8 cellular contexts compared by ENCODE assay signal in genomic region chr11:128299132-128299726, GRCh38.
DNase-seq lines count a peak whose midpoint lies in the region; ATAC-seq and TF ChIP-seq lines count a peak whose summit lies in the region.

No MANE protein-coding gene starts in this region.

- H3K27ac Mint-ChIP-seq in activated T-helper 1 cell treated with anti-CD3 and anti-CD28 coated beads, Interleukin-12 subunit alpha, Interleukin-12 subunit beta, Interleukin-2, Interleukin-4 antibody, amounts not matched to agents 30 ng/mL and 10 ng/mL and 1 ng/mL, durations not matched to agents 14 hours and 24 hours and 36 hours: peak overlapping the region; percentile 92

- H3K9me3 ChIP-seq in mucosa of rectum (ENCODE audit: control insufficient read depth in 2 of 2, low read length in 2 of 2): no peaks in the 10 kb centered on the region

- peaks cover 11% of the 10 kb centered on the region for H3K9me3 Mint-ChIP-seq in activated T-helper 1 cell treated with anti-CD3 and anti-CD28 coated beads, Interleukin-12 subunit alpha, Interleukin-12 subunit beta, Interleukin-2, Interleukin-4 antibody, amounts not matched to agents 30 ng/mL and 10 ng/mL and 1 ng/mL, durations not matched to agents 14 hours and 24 hours and 36 hours

- H3K4me3 ChIP-seq in BJ (ENCODE audit: low read depth, low read length): no peak overlapping the region
- H3K4me3 ChIP-seq in mucosa of rectum (ENCODE audit: low read length in 2 of 2): no peak overlapping the region

- no peaks in the 10 kb centered on the region for H3K27me3 ChIP-seq in BJ (ENCODE audit: control insufficient read depth, insufficient read depth, low read length)
- H3K27me3 ChIP-seq in mucosa of rectum (ENCODE audit: control insufficient read depth in 2 of 2, insufficient read depth in 2 of 2, low read length in 2 of 2): no peaks in the 10 kb centered on the region

- H3K36me3 Mint-ChIP-seq in activated T-helper 1 cell treated with anti-CD3 and anti-CD28 coated beads, Interleukin-12 subunit alpha, Interleukin-12 subunit beta, Interleukin-2, Interleukin-4 antibody, amounts not matched to agents 30 ng/mL and 10 ng/mL and 1 ng/mL, durations not matched to agents 14 hours and 24 hours and 36 hours (ENCODE audit: low read depth): peaks cover 19% of the 10 kb centered on the region

- H3K4me3 Mint-ChIP-seq in activated T-helper 1 cell treated with anti-CD3 and anti-CD28 coated beads, Interleukin-12 subunit alpha, Interleukin-12 subunit beta, Interleukin-2, Interleukin-4 antibody, amounts not matched to agents 30 ng/mL and 10 ng/mL and 1 ng/mL, durations not matched to agents 14 hours and 24 hours and 36 hours: peak overlapping the region; percentile 66

- TF ChIP-seq CTCF in BJ (IDR thresholded peaks at IDR 0.05; ENCODE audit: insufficient read depth, low read depth, low read length): no peak

- H3K4me1 Mint-ChIP-seq in activated T-helper 1 cell treated with anti-CD3 and anti-CD28 coated beads, Interleukin-12 subunit alpha, Interleukin-12 subunit beta, Interleukin-2, Interleukin-4 antibody, amounts not matched to agents 30 ng/mL and 10 ng/mL and 1 ng/mL, durations not matched to agents 14 hours and 24 hours and 36 hours (ENCODE audit: low read depth): peaks cover 92% of the 10 kb centered on the region

- H3K27ac ChIP-seq in mucosa of rectum (ENCODE audit: low read depth in 2 of 2, low read length in 2 of 2): peak overlapping the region; percentile 19 to 32

- H3K36me3 ChIP-seq in BJ (ENCODE audit: control insufficient read depth, insufficient read depth, low read length) (no peaks in the 10 kb centered on the region), mucosa of rectum (ENCODE audit: control insufficient read depth in 2 of 2, insufficient read depth in 2 of 2, low read length in 2 of 2) (no peaks in the 10 kb centered on the region)

- peak; percentile 90 for DNase-seq in BJ (ENCODE audit: low read depth)
- no peak for DNase-seq in activated T-helper 1 cell treated with anti-CD3 and anti-CD28 coated beads, Interleukin-12 subunit alpha, Interleukin-12 subunit beta, Interleukin-2, Interleukin-4 antibody, amounts not matched to agents 30 ng/mL and 10 ng/mL and 1 ng/mL, durations not matched to agents 14 hours and 24 hours and 36 hours (ENCODE audit: low spot score)
- DNase-seq in SIG-M5 (lab: John Stamatoyannopoulos, UW): no peak
- DNase-seq in KBM-7: no peak
- no peak for DNase-seq in COLO668 (lab: John Stamatoyannopoulos, UW; ENCODE audit: unreplicated experiment)

- ATAC-seq in GM21619 (IDR thresholded peaks at IDR 0.05; ENCODE audit: unreplicated experiment) (peak; percentile 28), GM18867 (IDR thresholded peaks at IDR 0.05; ENCODE audit: unreplicated experiment) (no peak)

- H3K4me1 ChIP-seq in mucosa of rectum (ENCODE audit: control insufficient read depth in 2 of 2, insufficient read depth in 2 of 2, low read length in 2 of 2): peaks cover 8 to 19% of the 10 kb centered on the region in 2 donors

- in situ Hi-C loops in KBM-7 (cut with MboI; ENCODE audit: low pct_unique_long_range_greater_than_20kb, low sequenced_read_pairs): loop anchor here (25.0 kb wide), 1 partner anchor 538 kb away; no protein-coding TSS in a partner anchor

- intact Hi-C loops in activated T-helper 1 cell treated with anti-CD3 and anti-CD28 coated beads, Interleukin-12 subunit alpha, Interleukin-12 subunit beta, Interleukin-2, Interleukin-4 antibody, amounts not matched to agents 30 ng/mL and 10 ng/mL and 1 ng/mL, durations not matched to agents 14 hours and 24 hours and 36 hours (cut with micrococcal nuclease): no loop called here

- POLR2A ChIA-PET in BJ (lab: Charles Lee): interaction anchor here (0.6 to 1.0 kb wide), 2 partner anchors 120 to 208 kb away, joined by 3 read pairs; no protein-coding TSS in a partner anchor

- no peaks in the 10 kb centered on the region for H3K27me3 Mint-ChIP-seq in activated T-helper 1 cell treated with anti-CD3 and anti-CD28 coated beads, Interleukin-12 subunit alpha, Interleukin-12 subunit beta, Interleukin-2, Interleukin-4 antibody, amounts not matched to agents 30 ng/mL and 10 ng/mL and 1 ng/mL, durations not matched to agents 14 hours and 24 hours and 36 hours (ENCODE audit: insufficient read depth)

- CTCF ChIA-PET in BJ (lab: Yijun Ruan, JAX): interaction anchor here (1.1 to 3.4 kb wide), 5 partner anchors 9 to 332 kb away, joined by 3 to 17 read pairs (median 4); no protein-coding TSS in a partner anchor

- no peak overlapping the region for H3K9ac ChIP-seq in mucosa of rectum (ENCODE audit: low read depth in 1 of 2, low read length in 2 of 2)
